20 cellular contexts compared by ENCODE assay signal in the genomic region with DNA sequence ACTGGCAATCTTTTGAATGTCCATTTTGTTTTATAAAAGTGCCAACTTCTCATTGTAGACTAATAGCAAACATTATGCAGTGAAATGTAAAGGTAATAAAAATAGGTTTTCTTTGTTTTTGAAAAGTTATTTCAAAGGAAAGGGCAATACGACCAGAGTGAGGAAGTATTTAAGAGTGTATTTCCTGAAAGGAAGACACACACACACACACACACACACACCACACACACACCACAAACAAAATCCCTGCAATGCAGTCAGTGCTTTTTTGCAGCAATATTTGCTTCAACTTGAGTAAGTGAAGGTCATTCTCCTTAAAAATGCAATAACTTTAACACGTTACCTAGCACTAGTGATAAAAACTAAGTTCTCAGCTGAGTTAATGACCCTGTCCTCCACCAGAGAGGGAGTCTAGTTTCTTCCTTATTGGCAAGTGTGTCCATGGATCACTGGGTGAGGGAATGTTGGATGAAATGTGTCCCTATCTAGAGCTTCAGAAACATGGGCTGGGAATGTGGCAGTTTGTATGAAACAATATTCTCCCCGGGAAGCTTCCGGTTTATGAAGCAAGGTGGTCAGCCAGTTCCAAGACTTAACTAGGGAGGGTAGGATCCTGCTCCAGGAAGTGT. TPM values are rescaled to one million over a fixed set of nuclear protein-coding genes. Genes with fewer than 3 reads are reported as not detected.
"Had no signal": no experiment of that assay in that cellular context is flagged by ENCODE, and none has a peak within 500 bp of the region (broad histone marks: within the 10 kb centered on the region; RNA-seq: fewer than 3 reads in every experiment).

No MANE protein-coding gene starts in this region.

- H3K36me3 ChIP-seq: prostate gland, thoracic aorta, upper lobe of left lung had no signal

- DNase-seq: activated B cell treated with CpG ODN at 0.5 μM for 24 hours; activated CD4-positive, alpha-beta memory T cell treated with anti-CD3 and anti-CD28 coated beads, Interleukin-2, amount 10 ng/mL, durations not matched to agents 7 days and 5 days; activated CD4-positive, alpha-beta T cell treated with anti-CD3 and anti-CD28 coated beads for 48 hours; activated CD8-positive, alpha-beta memory T cell treated with anti-CD3 and anti-CD28 coated beads, Interleukin-2, amount 10 ng/mL, durations not matched to agents 7 days and 5 days; activated naive CD4-positive, alpha-beta T cell; activated naive CD8-positive, alpha-beta T cell treated with anti-CD3 and anti-CD28 coated beads for 36 hours; amniotic stem cell; foreskin keratinocyte; glutamatergic neuron; left ventricle myocardium superior; naive thymus-derived CD4-positive, alpha-beta T cell; stimulated activated CD4-positive, alpha-beta T cell treated with anti-CD3 and anti-CD28 coated beads, Interleukin-4, amount 100 ng/mL, for 4 hours; T-cell; upper lobe of left lung had no signal

- ATAC-seq: activated CD8-positive, alpha-beta memory T cell treated with anti-CD3 and anti-CD28 coated beads, Interleukin-2, amount 10 ng/mL, durations not matched to agents 7 days and 5 days; foreskin keratinocyte; left ventricle myocardium superior; naive thymus-derived CD4-positive, alpha-beta T cell; sciatic nerve; T-cell had no signal

- H3K4me1 ChIP-seq: foreskin keratinocyte, prostate gland had no signal

- H3K4me3 Mint-ChIP-seq: activated B cell treated with CpG ODN at 0.5 μM for 24 hours; activated CD4-positive, alpha-beta memory T cell treated with anti-CD3 and anti-CD28 coated beads, Interleukin-2, amount 10 ng/mL, durations not matched to agents 7 days and 5 days; activated CD8-positive, alpha-beta memory T cell treated with anti-CD3 and anti-CD28 coated beads, Interleukin-2, amount 10 ng/mL, durations not matched to agents 7 days and 5 days; activated naive CD8-positive, alpha-beta T cell treated with anti-CD3 and anti-CD28 coated beads for 36 hours; dendritic cell treated with granulocyte-macrophage colony-stimulating factor and Interleukin-4, amounts not matched to agents 40 ng/mL and 50 ng/mL, for 4 days; memory B cell; naive thymus-derived CD4-positive, alpha-beta T cell; stimulated activated memory B cell treated with anti-CD40 and anti-IgM and Interleukin-4, amounts not matched to agents 10 μg/mL and 1 μg/mL and 100 μg/mL, for 72 hours; T-cell had no signal

- H3K36me3 Mint-ChIP-seq: activated CD8-positive, alpha-beta memory T cell treated with anti-CD3 and anti-CD28 coated beads, Interleukin-2, amount 10 ng/mL, durations not matched to agents 7 days and 5 days; activated naive CD8-positive, alpha-beta T cell treated with anti-CD3 and anti-CD28 coated beads for 36 hours; memory B cell; naive thymus-derived CD4-positive, alpha-beta T cell; stimulated activated memory B cell treated with anti-CD40 and anti-IgM and Interleukin-4, amounts not matched to agents 10 μg/mL and 1 μg/mL and 100 μg/mL, for 72 hours; T-cell had no signal

- H3K27ac ChIP-seq: foreskin keratinocyte, prostate gland, thoracic aorta, upper lobe of left lung had no signal

- H3K9me3 Mint-ChIP-seq: activated B cell treated with CpG ODN at 0.5 μM for 24 hours; activated CD4-positive, alpha-beta memory T cell treated with anti-CD3 and anti-CD28 coated beads, Interleukin-2, amount 10 ng/mL, durations not matched to agents 7 days and 5 days; activated naive CD8-positive, alpha-beta T cell treated with anti-CD3 and anti-CD28 coated beads for 36 hours; dendritic cell treated with granulocyte-macrophage colony-stimulating factor and Interleukin-4, amounts not matched to agents 40 ng/mL and 50 ng/mL, for 4 days; memory B cell; naive thymus-derived CD4-positive, alpha-beta T cell; stimulated activated memory B cell treated with anti-CD40 and anti-IgM and Interleukin-4, amounts not matched to agents 10 μg/mL and 1 μg/mL and 100 μg/mL, for 72 hours; T-cell had no signal

- H3K27ac Mint-ChIP-seq: activated B cell treated with CpG ODN at 0.5 μM for 24 hours; activated CD4-positive, alpha-beta memory T cell treated with anti-CD3 and anti-CD28 coated beads, Interleukin-2, amount 10 ng/mL, durations not matched to agents 7 days and 5 days; activated CD8-positive, alpha-beta memory T cell treated with anti-CD3 and anti-CD28 coated beads, Interleukin-2, amount 10 ng/mL, durations not matched to agents 7 days and 5 days; activated naive CD8-positive, alpha-beta T cell treated with anti-CD3 and anti-CD28 coated beads for 36 hours; dendritic cell treated with granulocyte-macrophage colony-stimulating factor and Interleukin-4, amounts not matched to agents 40 ng/mL and 50 ng/mL, for 4 days; memory B cell; naive thymus-derived CD4-positive, alpha-beta T cell; stimulated activated memory B cell treated with anti-CD40 and anti-IgM and Interleukin-4, amounts not matched to agents 10 μg/mL and 1 μg/mL and 100 μg/mL, for 72 hours; T-cell had no signal

- H3K4me3 ChIP-seq: prostate gland, thoracic aorta, upper lobe of left lung had no signal

- H3K9me3 ChIP-seq: prostate gland, thoracic aorta, upper lobe of left lung had no signal

RNA-seq across cellular contexts. Expression of a gene that starts 4.8 kb away (rescaled TPM):
- total RNA-seq: activated CD8-positive, alpha-beta memory T cell treated with anti-CD3 and anti-CD28 coated beads, Interleukin-2, amount 10 ng/mL, durations not matched to agents 7 days and 5 days had no signal
- polyA plus RNA-seq: naive thymus-derived CD4-positive, alpha-beta T cell had no signal
